In genomic region chr7:1736826-1737225, GRCh38 we compare ENCODE assay signal across 30 cellular contexts.
"Had no signal": no experiment of that assay in that cellular context is flagged by ENCODE, and none has a peak within 500 bp of the region (broad histone marks: within the 10 kb centered on the region; RNA-seq: fewer than 3 reads in every experiment).

No MANE protein-coding gene starts in this region.

- H3K27ac Mint-ChIP-seq: activated CD4-positive, alpha-beta memory T cell treated with anti-CD3 and anti-CD28 coated beads for 36 hours; activated CD4-positive, alpha-beta T cell treated with anti-CD3 and anti-CD28 coated beads for 36 hours; activated naive CD4-positive, alpha-beta T cell treated with anti-CD3 and anti-CD28 coated beads, Interleukin-2, amount 10 ng/mL, durations not matched to agents 7 days and 5 days; activated naive CD8-positive, alpha-beta T cell; activated naive CD8-positive, alpha-beta T cell treated with anti-CD3 and anti-CD28 coated beads, Interleukin-2, amount 50 U/mL, for 24 hours had no signal

- H3K27me3 Mint-ChIP-seq: activated CD4-positive, alpha-beta T cell treated with anti-CD3 and anti-CD28 coated beads for 36 hours; activated naive CD8-positive, alpha-beta T cell; activated naive CD8-positive, alpha-beta T cell treated with anti-CD3 and anti-CD28 coated beads, Interleukin-2, amount 50 U/mL, for 24 hours; brain had no signal

- H3K4me3 ChIP-seq: MG63 had no signal

- DNase-seq: activated CD4-positive, alpha-beta memory T cell treated with anti-CD3 and anti-CD28 coated beads for 36 hours; activated CD4-positive, alpha-beta T cell treated with anti-CD3 and anti-CD28 coated beads for 36 hours; activated CD4-positive, alpha-beta T cell treated with anti-CD3 and anti-CD28 coated beads, Interleukin-2, amount 50 U/mL, for 1 hour; activated CD8-positive, alpha-beta memory T cell treated with anti-CD3 and anti-CD28 coated beads, Interleukin-2, amount 50 U/mL, for 48 hours; activated effector memory CD4-positive, alpha-beta T cell treated with Interleukin-2 at 50 U/mL for 16 hours; activated naive CD4-positive, alpha-beta T cell treated with anti-CD3 and anti-CD28 coated beads, Interleukin-2, amount 10 ng/mL, durations not matched to agents 7 days and 5 days; activated naive CD8-positive, alpha-beta T cell treated with anti-CD3 and anti-CD28 coated beads, Interleukin-2, amount 50 U/mL, for 24 hours; activated T-cell treated with anti-CD3 and anti-CD28 coated beads, Interleukin-2, amount 50 U/mL, for 48 hours; anterior cingulate cortex; central memory CD4-positive, alpha-beta T cell; Kasumi-1; MG63; NCI-H1105; NCI-H1417 treated with DMSO at 0.1 percent for 48 hours; NCI-H187 treated with DMSO at 0.1 percent for 48 hours; NCI-H2081; NCI-H2171 treated with DMSO at 0.1 percent for 48 hours; NCI-H2227 treated with DMSO at 0.1 percent for 48 hours; NCI-H446; NCI-H510A treated with DMSO at 0.1 percent for 48 hours; NCI-H526 treated with DMSO at 0.1 percent for 48 hours; NCI-H774; NK-92 treated with Interleukin-12 subunit alpha and Interleukin-12 subunit beta, amount 100 ng/mL, for 24 hours; PC-3; Right ventricle myocardium superior; T1000 had no signal

- H3K9me3 ChIP-seq: MG63 had no signal

- H3K27ac ChIP-seq: RWPE1 had no signal

- ATAC-seq: activated CD4-positive, alpha-beta T cell treated with anti-CD3 and anti-CD28 coated beads for 36 hours; activated CD4-positive, CD25-positive, alpha-beta regulatory T cell treated with anti-CD3 and anti-CD28 coated beads, Interleukin-2, amount 50 U/mL, for 24 hours; activated naive CD8-positive, alpha-beta T cell treated with anti-CD3 and anti-CD28 coated beads, Interleukin-2, amount 50 U/mL, for 24 hours; PC-3 had no signal

- H3K27me3 ChIP-seq: MG63 had no signal

- H3K36me3 ChIP-seq: MG63 had no signal

- H3K9me3 Mint-ChIP-seq: activated CD4-positive, alpha-beta memory T cell treated with anti-CD3 and anti-CD28 coated beads for 36 hours; activated naive CD4-positive, alpha-beta T cell treated with anti-CD3 and anti-CD28 coated beads, Interleukin-2, amount 10 ng/mL, durations not matched to agents 7 days and 5 days; activated naive CD8-positive, alpha-beta T cell treated with anti-CD3 and anti-CD28 coated beads, Interleukin-2, amount 50 U/mL, for 24 hours had no signal

- H3K36me3 Mint-ChIP-seq: activated CD4-positive, alpha-beta memory T cell treated with anti-CD3 and anti-CD28 coated beads for 36 hours; activated naive CD4-positive, alpha-beta T cell treated with anti-CD3 and anti-CD28 coated beads, Interleukin-2, amount 10 ng/mL, durations not matched to agents 7 days and 5 days; activated naive CD8-positive, alpha-beta T cell; brain had no signal

- H3K4me3 Mint-ChIP-seq: activated CD4-positive, alpha-beta memory T cell treated with anti-CD3 and anti-CD28 coated beads for 36 hours; activated CD4-positive, alpha-beta T cell treated with anti-CD3 and anti-CD28 coated beads for 36 hours; activated naive CD4-positive, alpha-beta T cell treated with anti-CD3 and anti-CD28 coated beads, Interleukin-2, amount 10 ng/mL, durations not matched to agents 7 days and 5 days; activated naive CD8-positive, alpha-beta T cell; activated naive CD8-positive, alpha-beta T cell treated with anti-CD3 and anti-CD28 coated beads, Interleukin-2, amount 50 U/mL, for 24 hours; brain had no signal
